Comparison of ENCODE assay signal across 24 cellular contexts in the genomic region with DNA sequence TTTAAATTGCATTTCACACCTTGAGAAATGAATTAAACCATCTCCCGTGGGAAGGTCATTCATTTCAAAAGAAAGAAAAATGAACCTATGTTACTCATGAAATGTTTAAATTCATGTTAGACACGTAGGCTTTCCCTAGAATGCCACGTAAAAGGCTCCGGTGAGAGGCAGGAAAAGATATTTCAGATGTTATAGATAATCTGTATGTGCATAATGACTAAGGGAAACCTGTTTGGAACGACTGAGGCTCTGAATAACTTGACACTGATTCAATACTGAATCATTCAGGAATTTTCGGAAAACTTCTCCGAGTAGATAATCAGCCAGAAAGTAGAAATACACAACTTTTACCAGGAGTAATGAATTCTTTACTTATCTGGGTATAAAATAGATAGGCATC.
DNase-seq lines count a peak whose midpoint lies in the region; ATAC-seq and TF ChIP-seq lines count a peak whose summit lies in the region.
"Had no signal": no experiment of that assay in that cellular context is flagged by ENCODE, and none has a peak within 500 bp of the region (broad histone marks: within the 10 kb centered on the region; RNA-seq: fewer than 3 reads in every experiment).

No MANE protein-coding gene starts in this region.

- POLR2A ChIA-PET in naive thymus-derived CD8-positive, alpha-beta T cell (lab: Charles Lee) = no interaction called here

- H3K27me3 Mint-ChIP-seq in naive thymus-derived CD8-positive, alpha-beta T cell = peaks cover 0 to 7% (median 0%) of the 10 kb centered on the region in 5 donors
- H3K27me3 Mint-ChIP-seq: activated naive CD4-positive, alpha-beta T cell treated with anti-CD3 and anti-CD28 coated beads, Interleukin-2, amount 10 ng/mL, durations not matched to agents 7 days and 5 days; natural killer cell treated with Interleukin-12 subunit alpha and Interleukin-12 subunit beta and Interleukin-15 and Interleukin-18, amount 100 ng/mL, for 72 hours had no signal

- H3K27ac Mint-ChIP-seq in naive thymus-derived CD8-positive, alpha-beta T cell = no peak overlapping the region
- H3K27ac Mint-ChIP-seq: activated naive CD4-positive, alpha-beta T cell treated with anti-CD3 and anti-CD28 coated beads, Interleukin-2, amount 10 ng/mL, durations not matched to agents 7 days and 5 days; mesothelial cell of epicardium; natural killer cell treated with Interleukin-12 subunit alpha and Interleukin-12 subunit beta and Interleukin-15 and Interleukin-18, amount 100 ng/mL, for 72 hours; T-cell had no signal

- no peak for ATAC-seq in naive thymus-derived CD8-positive, alpha-beta T cell
- ATAC-seq: left lobe of liver; natural killer cell treated with Interleukin-12 subunit alpha and Interleukin-12 subunit beta and Interleukin-15 and Interleukin-18, amount 100 ng/mL, for 72 hours; pancreas; right cardiac atrium; T-cell had no signal

- H3K36me3 ChIP-seq in H7 (replicated peaks; ENCODE audit: control insufficient read depth, insufficient read depth, low read length) = no peaks in the 10 kb centered on the region; the same call in 1 of the 2 replicates
- H3K36me3 ChIP-seq: BLaER1 treated with 17β-estradiol and CSF1 and Interleukin-3, amounts not matched to agents 10 nM and 100 nM; pancreas; stomach; transverse colon had no signal

- H3K4me3 ChIP-seq in astrocyte of the spinal cord (ENCODE audit: low read depth, low read length) (no peak overlapping the region), H7 (ENCODE audit: insufficient read depth, low read depth, low read length) (no peak overlapping the region)
- H3K4me3 ChIP-seq: BLaER1 treated with 17β-estradiol and CSF1 and Interleukin-3, amounts not matched to agents 10 nM and 100 nM; pancreas; stomach; transverse colon had no signal

- in situ Hi-C loops in astrocyte of the spinal cord (cut with HindIII; ENCODE audit: low sequenced_read_pairs) = no loop called here

- H3K4me3 Mint-ChIP-seq in naive thymus-derived CD8-positive, alpha-beta T cell = no peak overlapping the region
- H3K4me3 Mint-ChIP-seq: activated naive CD4-positive, alpha-beta T cell treated with anti-CD3 and anti-CD28 coated beads, Interleukin-2, amount 10 ng/mL, durations not matched to agents 7 days and 5 days; mesothelial cell of epicardium; natural killer cell treated with Interleukin-12 subunit alpha and Interleukin-12 subunit beta and Interleukin-15 and Interleukin-18, amount 100 ng/mL, for 72 hours; T-cell had no signal

- H3K9me3 Mint-ChIP-seq in naive thymus-derived CD8-positive, alpha-beta T cell = peaks cover 0 to 61% (median 18%) of the 10 kb centered on the region in 9 donors

- DNase-seq in EH (ENCODE audit: low read depth) = peak; percentile 49
- peak; percentile 25 for DNase-seq in NCI-H460 (ENCODE audit: extremely low read depth, low read depth)
- DNase-seq in astrocyte of the spinal cord (ENCODE audit: low read depth, low spot score) = peak; percentile 40
- peak; percentile 4 for DNase-seq in iris pigment epithelial cell (ENCODE audit: low read depth)
- DNase-seq in stimulated activated CD4-positive, alpha-beta T cell treated with anti-CD3 and anti-CD28 coated beads, Interleukin-4, amount 100 ng/mL, for 1 hour = no peak
- no peak for DNase-seq in NCI-H1930 (lab: John Stamatoyannopoulos, UW)
- no peak for DNase-seq in H7
- DNase-seq in naive thymus-derived CD8-positive, alpha-beta T cell = no peak
- DNase-seq: activated CD8-positive, alpha-beta memory T cell treated with anti-CD3 and anti-CD28 coated beads for 24 hours; activated naive CD4-positive, alpha-beta T cell treated with anti-CD3 and anti-CD28 coated beads, Interleukin-2, amount 10 ng/mL, durations not matched to agents 7 days and 5 days; activated T-cell treated with anti-CD3 and anti-CD28 coated beads, Interleukin-2, amount 50 U/mL, for 48 hours; effector memory CD4-positive, alpha-beta T cell; NCI-H748 treated with DMSO at 0.1 percent for 48 hours; pancreas; right cardiac atrium; SIG-M5; stimulated activated CD4-positive, alpha-beta T cell treated with anti-CD3 and anti-CD28 coated beads, Interleukin-12 subunit alpha, Interleukin-12 subunit beta, amount 100 ng/mL, for 4 hours; stomach; T-cell; transverse colon had no signal

- H3K4me1 Mint-ChIP-seq in naive thymus-derived CD8-positive, alpha-beta T cell = no peaks in the 10 kb centered on the region
- H3K4me1 Mint-ChIP-seq: activated naive CD4-positive, alpha-beta T cell treated with anti-CD3 and anti-CD28 coated beads, Interleukin-2, amount 10 ng/mL, durations not matched to agents 7 days and 5 days; T-cell had no signal

- H3K27me3 ChIP-seq in H7 (ENCODE audit: control insufficient read depth, insufficient read depth, low read length) = no peaks in the 10 kb centered on the region
- H3K27me3 ChIP-seq: BLaER1 treated with 17β-estradiol and CSF1 and Interleukin-3, amounts not matched to agents 10 nM and 100 nM; pancreas; stomach; transverse colon had no signal

- no peak for TF ChIP-seq CTCF in astrocyte of the spinal cord (IDR thresholded peaks at IDR 0.05; ENCODE audit: low read depth, low read length)

- H3K36me3 Mint-ChIP-seq in naive thymus-derived CD8-positive, alpha-beta T cell = peaks cover 0 to 31% (median 0%) of the 10 kb centered on the region in 3 donors
- H3K36me3 Mint-ChIP-seq: activated naive CD4-positive, alpha-beta T cell treated with anti-CD3 and anti-CD28 coated beads, Interleukin-2, amount 10 ng/mL, durations not matched to agents 7 days and 5 days; T-cell had no signal

Comparison
In these comparisons a context has a peak if more than half of its experiments do, and no peak if none do; other contexts are left out.
1. DNase-seq: peak in EH (single experiment), NCI-H460 (single experiment), astrocyte of the spinal cord (single experiment) and iris pigment epithelial cell (single experiment); none in stimulated activated CD4-positive, alpha-beta T cell treated with anti-CD3 and anti-CD28 coated beads, Interleukin-4, amount 100 ng/mL, for 1 hour (single experiment), NCI-H1930 (0 of 2), H7 (single experiment) and naive thymus-derived CD8-positive, alpha-beta T cell (0 of 10).